ENCODE assay signal across 8 cellular contexts in genomic region chr2:8681786-8682692, GRCh38. TPM values are rescaled to one million over a fixed set of nuclear protein-coding genes. Genes with fewer than 3 reads are reported as not detected.
DNase-seq lines count a peak whose midpoint lies in the region; ATAC-seq and TF ChIP-seq lines count a peak whose summit lies in the region.

TSS of gene ID2 (plus strand) at chr2:8682056. CDS start at chr2:8682166, 110 bp downstream.

- peaks cover 37% of the 10 kb centered on the region for H3K4me1 Mint-ChIP-seq in activated CD4-positive, alpha-beta T cell treated with anti-CD3 and anti-CD28 coated beads, Interleukin-2, amount 10 ng/mL, durations not matched to agents 24 days and 14 days

- peak within 1 kb of the TSS; percentile 81 for H3K4me3 ChIP-seq in colonic mucosa

- peak within 1 kb of the TSS; percentile 98 for H3K4me3 Mint-ChIP-seq in activated CD4-positive, alpha-beta T cell treated with anti-CD3 and anti-CD28 coated beads, Interleukin-2, amount 10 ng/mL, durations not matched to agents 24 days and 14 days

- H3K27me3 ChIP-seq in colonic mucosa (no peaks in the 10 kb centered on the region), layer of hippocampus (ENCODE audit: control insufficient read depth, insufficient read depth, low read length) (no peaks in the 10 kb centered on the region)

- H3K36me3 ChIP-seq in colonic mucosa = no peaks in the 10 kb centered on the region

- DNase-seq in C1 segment of cervical spinal cord (lab: John Stamatoyannopoulos, UW) = peak; percentile 83 to 99 (median 98)
- DNase-seq in NCI-H69 (lab: John Stamatoyannopoulos, UW) = peak; percentile 98
- peak; percentile 100 for DNase-seq in activated CD4-positive, alpha-beta T cell treated with anti-CD3 and anti-CD28 coated beads, Interleukin-2, amount 10 ng/mL, durations not matched to agents 24 days and 14 days
- peak; percentile 100 for DNase-seq in colonic mucosa
- DNase-seq in stimulated activated CD4-positive, alpha-beta T cell treated with anti-CD3 and anti-CD28 coated beads, Interleukin-1b, Interleukin-23, amount 100 ng/mL, for 24 hours (ENCODE audit: low read depth in 4 of 4, low spot score in 1 of 4) = peak; percentile 95 to 98 (median 95)

- H3K27ac ChIP-seq in colonic mucosa = peak within 1 kb of the TSS; percentile 98
- H3K27ac ChIP-seq in layer of hippocampus (ENCODE audit: low read depth, low read length) = peak within 1 kb of the TSS; percentile 92

- H3K9ac ChIP-seq in colonic mucosa (ENCODE audit: low read depth in 2 of 2, low read length in 2 of 2) = peak within 1 kb of the TSS; percentile 81 to 95

- no peaks in the 10 kb centered on the region for H3K9me3 Mint-ChIP-seq in activated CD4-positive, alpha-beta T cell treated with anti-CD3 and anti-CD28 coated beads, Interleukin-2, amount 10 ng/mL, durations not matched to agents 24 days and 14 days

- TF ChIP-seq CTCF in colonic mucosa (IDR thresholded peaks at IDR 0.05) = no peak

- H3K4me1 ChIP-seq in colonic mucosa = no peaks in the 10 kb centered on the region

- peaks cover 28% of the 10 kb centered on the region for H3K36me3 Mint-ChIP-seq in activated CD4-positive, alpha-beta T cell treated with anti-CD3 and anti-CD28 coated beads, Interleukin-2, amount 10 ng/mL, durations not matched to agents 24 days and 14 days (ENCODE audit: low read depth)

- peak; percentile 60 for ATAC-seq in GM19351 (IDR thresholded peaks at IDR 0.05; ENCODE audit: unreplicated experiment)
- ATAC-seq in HG03520 (IDR thresholded peaks at IDR 0.05; ENCODE audit: unreplicated experiment) = peak; percentile 56

- peak within 1 kb of the TSS; percentile 97 for H3K27ac Mint-ChIP-seq in activated CD4-positive, alpha-beta T cell treated with anti-CD3 and anti-CD28 coated beads, Interleukin-2, amount 10 ng/mL, durations not matched to agents 24 days and 14 days

- H3K27me3 Mint-ChIP-seq in activated CD4-positive, alpha-beta T cell treated with anti-CD3 and anti-CD28 coated beads, Interleukin-2, amount 10 ng/mL, durations not matched to agents 24 days and 14 days = peaks cover 13% of the 10 kb centered on the region

- intact Hi-C loops in activated CD4-positive, alpha-beta T cell treated with anti-CD3 and anti-CD28 coated beads, Interleukin-2, amount 10 ng/mL, durations not matched to agents 24 days and 14 days (cut with micrococcal nuclease) = loop anchor here (1.0 to 10.0 kb wide), 17 partner anchors 74 to 1252 kb away; no protein-coding TSS in a partner anchor
- intact Hi-C loops in colonic mucosa (cut with DNase I) = loop anchor here (5.0 to 10.0 kb wide), 3 partner anchors 55 to 227 kb away; no protein-coding TSS in a partner anchor

- H3K9me3 ChIP-seq in colonic mucosa = no peaks in the 10 kb centered on the region

RNA-seq across cellular contexts. Expression of gene ID2, which starts in this region (rescaled TPM):
- total RNA-seq in activated CD4-positive, alpha-beta T cell treated with anti-CD3 and anti-CD28 coated beads, Interleukin-2, amount 10 ng/mL, durations not matched to agents 24 days and 14 days = 284 and 299 TPM in 2 replicates
- 100 to 1,000 TPM in 1 of 2 donors, 10 to 100 TPM in 1; 100.0 to 108 TPM for total RNA-seq in colonic mucosa

Comparison
In these comparisons a context has a peak if more than half of its experiments do, and no peak if none do; other contexts are left out.
1. Peak in every context shown above with its lines: DNase-seq, ATAC-seq, H3K4me3 ChIP-seq and H3K27ac ChIP-seq.